ENCODE assay signal across 1 cellular context in genomic region chr2:127371037-127371436, GRCh38.
TF ChIP-seq lines count a peak whose summit lies in the region.

No MANE protein-coding gene starts in this region.

TF ChIP-seq in A549, 52 proteins besides CTCF, POLR2A, EP300 and RAD21 (continued from another document):
- no peak for TF ChIP-seq NFE2L2 (conservative IDR thresholded peaks at IDR 0.05; ENCODE audit: low read length)
- TF ChIP-seq HES2 (IDR thresholded peaks at IDR 0.05): no peak
- no peak for TF ChIP-seq TP53 (CRISPR knock-in tag; IDR thresholded peaks at IDR 0.05)
- no peak for TF ChIP-seq MAX (IDR thresholded peaks at IDR 0.05)
TF ChIP-seq in A549: peak in this region for 0.
